ENCODE assay signal across 31 cellular contexts in genomic region chr1:220291575-220291974, GRCh38.
"Had no signal": no experiment of that assay in that cellular context is flagged by ENCODE, and none has a peak within 500 bp of the region (broad histone marks: within the 10 kb centered on the region; RNA-seq: fewer than 3 reads in every experiment).

No MANE protein-coding gene starts in this region.

- H3K4me3 Mint-ChIP-seq: activated CD4-positive, alpha-beta memory T cell treated with anti-CD3 and anti-CD28 coated beads for 36 hours; activated CD4-positive, alpha-beta T cell treated with anti-CD3 and anti-CD28 coated beads for 36 hours; activated CD4-positive, alpha-beta T cell treated with anti-CD3 and anti-CD28 coated beads, Interleukin-2, amount 10 ng/mL, durations not matched to agents 24 days and 14 days; activated CD8-positive, alpha-beta memory T cell treated with anti-CD3 and anti-CD28 coated beads, Interleukin-2, amount 10 ng/mL, durations not matched to agents 7 days and 5 days; activated CD8-positive, alpha-beta T cell treated with anti-CD3 and anti-CD28 coated beads, Interleukin-2, amount 10 ng/mL, durations not matched to agents 7 days and 5 days; activated naive CD4-positive, alpha-beta T cell treated with anti-CD3 and anti-CD28 coated beads, Interleukin-2, amount 10 ng/mL, durations not matched to agents 7 days and 5 days; activated naive CD8-positive, alpha-beta T cell; activated T-cell treated with anti-CD3 and anti-CD28 coated beads, Interleukin-2, amount 50 U/mL, for 24 hours; activated T-cell treated with anti-CD3 and anti-CD28 coated beads, Interleukin-2, amount 50 U/mL, for 72 hours; central memory CD8-positive, alpha-beta T cell; dendritic cell treated with granulocyte-macrophage colony-stimulating factor and Interleukin-4, amounts not matched to agents 40 ng/mL and 50 ng/mL, for 4 days; endodermal cell; T-helper 17 cell; T-helper 2 cell treated with Interferon-gamma antibody and Interleukin-4, amounts not matched to agents 5 μg/mL and 100 μg/mL, for 36 hours had no signal

- H3K27ac Mint-ChIP-seq: activated CD4-positive, alpha-beta memory T cell treated with anti-CD3 and anti-CD28 coated beads for 36 hours; activated CD4-positive, alpha-beta T cell treated with anti-CD3 and anti-CD28 coated beads for 36 hours; activated CD4-positive, alpha-beta T cell treated with anti-CD3 and anti-CD28 coated beads, Interleukin-2, amount 10 ng/mL, durations not matched to agents 24 days and 14 days; activated CD8-positive, alpha-beta memory T cell treated with anti-CD3 and anti-CD28 coated beads, Interleukin-2, amount 10 ng/mL, durations not matched to agents 7 days and 5 days; activated CD8-positive, alpha-beta T cell treated with anti-CD3 and anti-CD28 coated beads, Interleukin-2, amount 10 ng/mL, durations not matched to agents 7 days and 5 days; activated naive CD4-positive, alpha-beta T cell treated with anti-CD3 and anti-CD28 coated beads, Interleukin-2, amount 10 ng/mL, durations not matched to agents 7 days and 5 days; activated naive CD8-positive, alpha-beta T cell; activated T-cell treated with anti-CD3 and anti-CD28 coated beads, Interleukin-2, amount 50 U/mL, for 24 hours; activated T-cell treated with anti-CD3 and anti-CD28 coated beads, Interleukin-2, amount 50 U/mL, for 72 hours; dendritic cell treated with granulocyte-macrophage colony-stimulating factor and Interleukin-4, amounts not matched to agents 40 ng/mL and 50 ng/mL, for 4 days; endodermal cell; T-helper 17 cell; T-helper 2 cell treated with Interferon-gamma antibody and Interleukin-4, amounts not matched to agents 5 μg/mL and 100 μg/mL, for 36 hours had no signal

- H3K9me3 Mint-ChIP-seq: activated CD4-positive, alpha-beta memory T cell treated with anti-CD3 and anti-CD28 coated beads for 36 hours; activated CD4-positive, alpha-beta T cell treated with anti-CD3 and anti-CD28 coated beads, Interleukin-2, amount 10 ng/mL, durations not matched to agents 24 days and 14 days; activated naive CD4-positive, alpha-beta T cell treated with anti-CD3 and anti-CD28 coated beads, Interleukin-2, amount 10 ng/mL, durations not matched to agents 7 days and 5 days; activated T-cell treated with anti-CD3 and anti-CD28 coated beads, Interleukin-2, amount 50 U/mL, for 24 hours; activated T-cell treated with anti-CD3 and anti-CD28 coated beads, Interleukin-2, amount 50 U/mL, for 72 hours; central memory CD8-positive, alpha-beta T cell; dendritic cell treated with granulocyte-macrophage colony-stimulating factor and Interleukin-4, amounts not matched to agents 40 ng/mL and 50 ng/mL, for 4 days; endodermal cell; T-helper 2 cell treated with Interferon-gamma antibody and Interleukin-4, amounts not matched to agents 5 μg/mL and 100 μg/mL, for 36 hours had no signal

- H3K36me3 Mint-ChIP-seq: activated CD4-positive, alpha-beta memory T cell treated with anti-CD3 and anti-CD28 coated beads for 36 hours; activated CD8-positive, alpha-beta memory T cell treated with anti-CD3 and anti-CD28 coated beads, Interleukin-2, amount 10 ng/mL, durations not matched to agents 7 days and 5 days; activated naive CD4-positive, alpha-beta T cell treated with anti-CD3 and anti-CD28 coated beads, Interleukin-2, amount 10 ng/mL, durations not matched to agents 7 days and 5 days; activated naive CD8-positive, alpha-beta T cell had no signal

- ATAC-seq: activated CD4-positive, alpha-beta T cell treated with anti-CD3 and anti-CD28 coated beads for 36 hours; activated CD8-positive, alpha-beta memory T cell treated with anti-CD3 and anti-CD28 coated beads, Interleukin-2, amount 10 ng/mL, durations not matched to agents 7 days and 5 days; activated CD8-positive, alpha-beta T cell treated with anti-CD3 and anti-CD28 coated beads, Interleukin-2, amount 10 ng/mL, durations not matched to agents 7 days and 5 days; activated T-cell treated with anti-CD3 and anti-CD28 coated beads, Interleukin-2, amount 50 U/mL, for 72 hours; esophagus mucosa; T-helper 17 cell had no signal

- FAIRE-seq: astrocyte, bronchial epithelial cell, frontal cortex had no signal

- H3K4me1 Mint-ChIP-seq: activated CD4-positive, alpha-beta T cell treated with anti-CD3 and anti-CD28 coated beads for 36 hours; activated CD8-positive, alpha-beta memory T cell treated with anti-CD3 and anti-CD28 coated beads, Interleukin-2, amount 10 ng/mL, durations not matched to agents 7 days and 5 days; activated naive CD4-positive, alpha-beta T cell treated with anti-CD3 and anti-CD28 coated beads, Interleukin-2, amount 10 ng/mL, durations not matched to agents 7 days and 5 days; central memory CD8-positive, alpha-beta T cell had no signal

- DNase-seq: activated CD4-positive, alpha-beta memory T cell treated with anti-CD3 and anti-CD28 coated beads for 36 hours; activated CD4-positive, alpha-beta T cell treated with anti-CD3 and anti-CD28 coated beads for 36 hours; activated CD4-positive, alpha-beta T cell treated with anti-CD3 and anti-CD28 coated beads, Interleukin-2, amount 10 ng/mL, durations not matched to agents 24 days and 14 days; activated CD4-positive, CD25-positive, alpha-beta regulatory T cell; activated CD4-positive, CD25-positive, alpha-beta regulatory T cell treated with anti-CD3 and anti-CD28 coated beads, Interleukin-2, amount 50 U/mL, for 72 hours; activated CD8-positive, alpha-beta memory T cell treated with anti-CD3 and anti-CD28 coated beads, Interleukin-2, amount 10 ng/mL, durations not matched to agents 7 days and 5 days; activated CD8-positive, alpha-beta memory T cell treated with anti-CD3 and anti-CD28 coated beads, Interleukin-2, amount 50 U/mL, for 4 hours; activated CD8-positive, alpha-beta T cell treated with anti-CD3 and anti-CD28 coated beads, Interleukin-2, amount 10 ng/mL, durations not matched to agents 7 days and 5 days; activated gamma-delta T cell; activated naive CD4-positive, alpha-beta T cell; activated naive CD4-positive, alpha-beta T cell treated with anti-CD3 and anti-CD28 coated beads, Interleukin-2, amount 10 ng/mL, durations not matched to agents 7 days and 5 days; activated T-cell treated with anti-CD3 and anti-CD28 coated beads, Interleukin-2, amount 50 U/mL, for 24 hours; activated T-cell treated with anti-CD3 and anti-CD28 coated beads, Interleukin-2, amount 50 U/mL, for 72 hours; amniotic stem cell; anterior cingulate cortex; brain microvascular endothelial cell; dorsolateral prefrontal cortex; effector memory CD4-positive, alpha-beta T cell; endodermal cell; foreskin fibroblast; head of caudate nucleus; T-helper 17 cell; T1000 had no signal
